In the genomic region with DNA sequence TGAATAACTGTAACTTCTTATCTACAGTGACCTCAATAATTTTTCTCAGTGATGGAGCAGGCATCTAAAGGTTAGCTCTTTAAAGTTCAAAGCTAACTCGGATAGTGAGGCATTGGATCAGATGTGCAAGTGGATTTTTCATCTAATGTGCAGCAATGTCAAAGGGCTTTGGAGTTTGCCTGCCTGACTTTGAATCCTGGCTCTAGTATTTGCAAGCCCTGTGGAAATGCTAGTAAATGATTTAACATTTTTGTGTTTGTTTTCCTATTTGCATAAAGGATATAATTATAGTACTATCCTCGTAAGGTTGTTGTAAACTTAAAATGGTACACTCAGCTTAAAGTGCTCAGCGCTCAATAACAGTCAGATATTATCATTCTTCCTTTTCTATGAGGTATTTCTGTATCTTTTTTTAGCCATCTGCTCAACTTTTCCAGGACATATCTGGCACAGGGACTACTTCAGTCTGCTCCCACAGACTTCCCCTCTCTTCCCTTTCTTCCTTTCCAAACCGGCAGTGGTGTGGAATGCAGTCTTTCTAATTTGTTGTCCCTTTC, we compare ENCODE assay signal across 13 cellular contexts.
DNase-seq lines count a peak whose midpoint lies in the region; ATAC-seq, FAIRE-seq and TF ChIP-seq lines count a peak whose summit lies in the region.
"Had no signal": no experiment of that assay in that cellular context is flagged by ENCODE, and none has a peak within 500 bp of the region (broad histone marks: within the 10 kb centered on the region; RNA-seq: fewer than 3 reads in every experiment).

No MANE protein-coding gene starts in this region.

- FAIRE-seq in kidney (lab: Jason Lieb, UNC): peak; percentile 55

- no peaks in the 10 kb centered on the region for H3K79me1 ChIP-seq in IMR-90 (ENCODE audit: low read depth in 1 of 2, low read length in 2 of 2)

- H3K4me1 Mint-ChIP-seq in stimulated activated memory B cell treated with anti-CD40 and anti-IgM and Interleukin-4, amounts not matched to agents 10 μg/mL and 1 μg/mL and 100 μg/mL, for 72 hours: no peaks in the 10 kb centered on the region
- H3K4me1 Mint-ChIP-seq: activated naive CD8-positive, alpha-beta T cell treated with anti-CD3 and anti-CD28 coated beads for 36 hours had no signal

- DNase-seq in IMR-90: no peak
- peak; percentile 11 for DNase-seq in dermis blood vessel endothelial cell
- no peak for DNase-seq in kidney
- DNase-seq in smooth muscle cell (lab: John Stamatoyannopoulos, UW; ENCODE audit: unreplicated experiment): no peak
- no peak for DNase-seq in GOT3 (lab: John Stamatoyannopoulos, UW)
- DNase-seq in NCI-H2196 (lab: John Stamatoyannopoulos, UW; ENCODE audit: unreplicated experiment): no peak
- DNase-seq: activated CD4-positive, alpha-beta T cell treated with anti-CD3 and anti-CD28 coated beads for 1 hour; activated naive CD8-positive, alpha-beta T cell treated with anti-CD3 and anti-CD28 coated beads for 36 hours; colonic mucosa; NCI-H2171; stimulated activated naive CD8-positive, alpha-beta T cell treated with anti-CD3 and anti-CD28 coated beads, Interleukin-15, Interleukin-2, amounts not matched to agents 100 U/mL and 50 U/mL, for 24 hours had no signal

- H3K9me3 ChIP-seq in IMR-90 (ENCODE audit: control insufficient read depth, insufficient read depth, low read length): no peaks in the 10 kb centered on the region
- H3K9me3 ChIP-seq in kidney (ENCODE audit: control insufficient read depth in 1 of 2, low read length in 2 of 2): no peaks in the 10 kb centered on the region
- H3K9me3 ChIP-seq in smooth muscle cell (replicated peaks; ENCODE audit: low read depth): no peaks in the 10 kb centered on the region
- H3K9me3 ChIP-seq: colonic mucosa had no signal

- H2BK5ac ChIP-seq in IMR-90 (ENCODE audit: low read depth, low read length, poor library complexity, severe bottlenecking): peak overlapping the region; percentile 60

- H3K4me3 Mint-ChIP-seq in stimulated activated memory B cell treated with anti-CD40 and anti-IgM and Interleukin-4, amounts not matched to agents 10 μg/mL and 1 μg/mL and 100 μg/mL, for 72 hours: no peak overlapping the region
- H3K4me3 Mint-ChIP-seq: activated naive CD8-positive, alpha-beta T cell treated with anti-CD3 and anti-CD28 coated beads for 36 hours had no signal

- no CpG with 5 or more reads among the region's 4 CpGs for WGBS in IMR-90 (ENCODE audit: extremely low coverage in 2 of 2, insufficient read length in 1 of 2), 2 experiments
- WGBS in smooth muscle cell (ENCODE audit: low lambda C conversion rate): 51% methylated on average over 4 of the region's 4 CpGs

- no peaks in the 10 kb centered on the region for H3K27me3 Mint-ChIP-seq in stimulated activated memory B cell treated with anti-CD40 and anti-IgM and Interleukin-4, amounts not matched to agents 10 μg/mL and 1 μg/mL and 100 μg/mL, for 72 hours

- H2BK120ac ChIP-seq in IMR-90 (ENCODE audit: low read depth, low read length): peak overlapping the region; percentile 17; the same call in 1 of the 2 replicates

- H3K56ac ChIP-seq in IMR-90 (ENCODE audit: extremely low read depth, insufficient read depth, low read length): no peak overlapping the region; the same call in 1 of the 2 replicates

- H3K9me1 ChIP-seq in IMR-90 (ENCODE audit: insufficient read depth, low read length): no peaks in the 10 kb centered on the region

- ATAC-seq in IMR-90 (ENCODE audit: low read depth) (peak; percentile 49), HG02763 (IDR thresholded peaks at IDR 0.05; ENCODE audit: unreplicated experiment) (no peak)
- no peak for ATAC-seq in stimulated activated memory B cell treated with anti-CD40 and anti-IgM and Interleukin-4, amounts not matched to agents 10 μg/mL and 1 μg/mL and 100 μg/mL, for 72 hours
- ATAC-seq: stimulated activated naive CD8-positive, alpha-beta T cell treated with anti-CD3 and anti-CD28 coated beads, Interleukin-15, Interleukin-2, amounts not matched to agents 100 U/mL and 50 U/mL, for 24 hours had no signal

- intact Hi-C loops in IMR-90 (cut with micrococcal nuclease) (no loop called here), kidney (cut with DNase I) (no loop called here)

- no peaks in the 10 kb centered on the region for H3K9me3 Mint-ChIP-seq in stimulated activated memory B cell treated with anti-CD40 and anti-IgM and Interleukin-4, amounts not matched to agents 10 μg/mL and 1 μg/mL and 100 μg/mL, for 72 hours
- H3K9me3 Mint-ChIP-seq: activated naive CD8-positive, alpha-beta T cell treated with anti-CD3 and anti-CD28 coated beads for 36 hours had no signal

- H3K4me2 ChIP-seq in IMR-90 (ENCODE audit: low read depth, low read length) (peak overlapping the region; percentile 73; the same call in 1 of the 2 replicates), smooth muscle cell (peak overlapping the region; percentile 49)

- in situ Hi-C loops in IMR-90 (cut with MboI; ENCODE audit: low sequenced_read_pairs): no loop called here

- 0 out of 2 replicates have a peak overlapping the region, but pooled peaks have one; percentile 14 for H3K27ac ChIP-seq in IMR-90 (ENCODE audit: insufficient read depth, low read length)
- H3K27ac ChIP-seq in kidney (ENCODE audit: low read depth in 2 of 2, low read length in 2 of 2): no peak overlapping the region
- H3K27ac ChIP-seq in smooth muscle cell (ENCODE audit: low read depth): no peak overlapping the region
- H3K27ac ChIP-seq: colonic mucosa had no signal

- no peak for TF ChIP-seq RAD21 in IMR-90 (IDR thresholded peaks at IDR 0.05; ENCODE audit: low read length)

- H2AK5ac ChIP-seq in IMR-90 (ENCODE audit: low read depth, low read length): no peak overlapping the region

- no peak overlapping the region for H3K4ac ChIP-seq in IMR-90 (ENCODE audit: low read depth, low read length)

- peak overlapping the region; percentile 19 to 58 for H4K8ac ChIP-seq in IMR-90 (ENCODE audit: low read depth in 2 of 2, low read length in 2 of 2)

- no peaks in the 10 kb centered on the region for H3K36me3 ChIP-seq in IMR-90 (ENCODE audit: control insufficient read depth, insufficient read depth, low read length)
- no peaks in the 10 kb centered on the region for H3K36me3 ChIP-seq in kidney (ENCODE audit: control insufficient read depth in 1 of 2, insufficient read depth in 2 of 2, low read length in 2 of 2)
- no peaks in the 10 kb centered on the region for H3K36me3 ChIP-seq in smooth muscle cell (ENCODE audit: low read depth)
- H3K36me3 ChIP-seq: colonic mucosa had no signal

- no peak for TF ChIP-seq POLR2A in IMR-90 (IDR thresholded peaks at IDR 0.05; ENCODE audit: low read depth, low read length)

- peak overlapping the region; percentile 52; the same call in 1 of the 2 replicates for H4K91ac ChIP-seq in IMR-90 (ENCODE audit: insufficient read depth, low read depth, low read length)

- H4K5ac ChIP-seq in IMR-90 (ENCODE audit: low read depth, low read length): peak overlapping the region; percentile 72; the same call in 1 of the 2 replicates

- no peak overlapping the region for H3K27ac Mint-ChIP-seq in stimulated activated memory B cell treated with anti-CD40 and anti-IgM and Interleukin-4, amounts not matched to agents 10 μg/mL and 1 μg/mL and 100 μg/mL, for 72 hours
- H3K27ac Mint-ChIP-seq: activated naive CD8-positive, alpha-beta T cell treated with anti-CD3 and anti-CD28 coated beads for 36 hours had no signal

- dilution Hi-C loops in IMR-90 (cut with HindIII; ENCODE audit: low sequenced_read_pairs, unreplicated experiment): no loop called here

- H3K4me1 ChIP-seq in IMR-90 (ENCODE audit: control insufficient read depth, insufficient read depth, low read length) (peaks cover 8% of the 10 kb centered on the region), kidney (ENCODE audit: control insufficient read depth in 1 of 2, insufficient read depth in 1 of 2, low read depth in 1 of 2, low read length in 2 of 2) (peaks cover 0 to 15% of the 10 kb centered on the region in 2 donors), smooth muscle cell (ENCODE audit: low read depth) (peaks cover 5% of the 10 kb centered on the region)
- H3K4me1 ChIP-seq: colonic mucosa had no signal

- CTCF ChIA-PET in IMR-90 (lab: Yijun Ruan, JAX): no interaction called here

- H3K27me3 ChIP-seq in IMR-90 (ENCODE audit: control insufficient read depth, insufficient read depth, low read length) (no peaks in the 10 kb centered on the region), smooth muscle cell (ENCODE audit: low read depth) (no peaks in the 10 kb centered on the region)
- H3K27me3 ChIP-seq: colonic mucosa had no signal

- peak overlapping the region; percentile 90; the same call in 1 of the 2 replicates for H3K18ac ChIP-seq in IMR-90 (ENCODE audit: low read depth, low read length)

- TF ChIP-seq CTCF in IMR-90 (conservative IDR thresholded peaks at IDR 0.05; ENCODE audit: low read depth, low read length): no peak
- no peak for TF ChIP-seq CTCF in kidney (IDR thresholded peaks at IDR 0.05; ENCODE audit: borderline replicate concordance, extremely low read depth, insufficient read depth)
- TF ChIP-seq CTCF in smooth muscle cell (IDR thresholded peaks at IDR 0.05; ENCODE audit: borderline replicate concordance, insufficient read depth, poor library complexity, severe bottlenecking): no peak

- no peaks in the 10 kb centered on the region for H3K36me3 Mint-ChIP-seq in stimulated activated memory B cell treated with anti-CD40 and anti-IgM and Interleukin-4, amounts not matched to agents 10 μg/mL and 1 μg/mL and 100 μg/mL, for 72 hours
- H3K36me3 Mint-ChIP-seq: activated naive CD8-positive, alpha-beta T cell treated with anti-CD3 and anti-CD28 coated beads for 36 hours had no signal

- H2BK20ac ChIP-seq in IMR-90 (ENCODE audit: low read depth, low read length): peak overlapping the region; percentile 27; the same call in 1 of the 2 replicates

- H3K23ac ChIP-seq in IMR-90 (ENCODE audit: low read depth, low read length): peak overlapping the region; percentile 13; the same call in 1 of the 2 replicates

- 0 out of 2 replicates have a peak overlapping the region, but pooled peaks have one; percentile 32 for H3K14ac ChIP-seq in IMR-90 (replicated peaks; ENCODE audit: low read depth, low read length)

- H2BK15ac ChIP-seq in IMR-90 (ENCODE audit: low read depth, low read length): peak overlapping the region; percentile 75

- POLR2A ChIA-PET in IMR-90 (lab: Charles Lee; ENCODE audit: unreplicated experiment): no interaction called here

- peak overlapping the region; percentile 33; the same call in 1 of the 2 replicates for H3K9ac ChIP-seq in IMR-90 (ENCODE audit: low read depth, low read length)
- no peak overlapping the region for H3K9ac ChIP-seq in kidney (ENCODE audit: low read length in 2 of 2)
- no peak overlapping the region for H3K9ac ChIP-seq in smooth muscle cell (ENCODE audit: low read depth)

- no TSS peak for BruUV-seq in IMR-90 (replicated peaks; lab: Mats Ljungman, UMichigan)

- no peaks in the 10 kb centered on the region for H3F3A ChIP-seq in smooth muscle cell (ENCODE audit: low read depth)

- no peak overlapping the region for H3K4me3 ChIP-seq in IMR-90 (ENCODE audit: insufficient read depth, low read depth, low read length)
- H3K4me3 ChIP-seq in kidney (ENCODE audit: low read length in 2 of 2): peak overlapping the region; percentile 18 to 42
- H3K4me3 ChIP-seq in smooth muscle cell: peak overlapping the region; percentile 22
- H3K4me3 ChIP-seq: colonic mucosa had no signal

- no peak overlapping the region for H2AFZ ChIP-seq in IMR-90 (replicated peaks; ENCODE audit: low read length, poor library complexity)
- H2AFZ ChIP-seq in smooth muscle cell (ENCODE audit: low read depth): peak overlapping the region; percentile 92

- H3K79me2 ChIP-seq in smooth muscle cell (ENCODE audit: low read depth): no peaks in the 10 kb centered on the region

- H2AK9ac ChIP-seq in IMR-90 (replicated peaks; ENCODE audit: low read depth, low read length, poor library complexity): no peak overlapping the region

- no peaks in the 10 kb centered on the region for H4K20me1 ChIP-seq in IMR-90 (ENCODE audit: insufficient read depth, low read length)
- H4K20me1 ChIP-seq in smooth muscle cell (ENCODE audit: low read depth): no peaks in the 10 kb centered on the region
